In the genomic region with DNA sequence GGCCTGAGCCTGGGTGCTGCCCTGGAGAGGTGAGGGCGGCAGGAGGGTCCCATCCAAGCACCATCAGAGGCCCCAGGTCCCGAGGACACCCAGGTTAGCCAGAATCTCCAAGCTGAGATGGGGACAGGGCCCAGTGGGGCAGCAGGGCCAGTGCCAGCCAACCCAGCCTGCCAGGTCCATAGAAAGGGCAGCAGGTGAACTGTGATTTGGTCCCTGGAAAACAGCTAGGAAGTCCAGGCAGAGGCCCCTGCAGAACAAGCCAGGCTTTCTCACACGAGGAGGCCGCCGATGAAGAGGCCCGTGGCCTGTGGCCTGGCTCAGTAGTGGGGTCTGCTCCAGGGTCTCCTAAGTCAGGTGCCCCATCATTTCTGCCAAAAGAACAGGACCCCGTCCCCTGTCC, we compare ENCODE assay signal across 18 cellular contexts. TPM values are rescaled to one million over a fixed set of nuclear protein-coding genes. Genes with fewer than 3 reads are reported as not detected.
A peak's percentile ranks its signal among the peaks of the same experiment; 100 is the strongest.
DNase-seq lines count a peak whose midpoint lies in the region; TF ChIP-seq lines count a peak whose summit lies in the region.
"Had no signal": no experiment of that assay in that cellular context is flagged by ENCODE, and none has a peak within 500 bp of the region (broad histone marks: within the 10 kb centered on the region; RNA-seq: fewer than 3 reads in every experiment).

No MANE protein-coding gene starts in this region.

- H3K27me3 Mint-ChIP-seq in neural crest cell (ENCODE audit: low read depth) (peaks cover 23% of the 10 kb centered on the region), Caco-2 (ENCODE audit: insufficient read depth, unreplicated experiment) (no peaks in the 10 kb centered on the region)
- H3K27me3 Mint-ChIP-seq: effector memory CD8-positive, alpha-beta T cell had no signal

- DNase-seq in HAP-1 (ENCODE audit: low spot score in 2 of 2) (no peak), neural crest cell (ENCODE audit: low read depth, low spot score) (no peak), T-helper 9 cell (no peak), Caco-2 (no peak), brain microvascular endothelial cell (no peak)
- DNase-seq in stimulated activated CD8-positive, alpha-beta memory T cell treated with anti-CD3 and anti-CD28 coated beads, Interleukin-4, amount 100 ng/mL, for 48 hours, result no peak
- DNase-seq: activated CD4-positive, alpha-beta T cell treated with anti-CD3 and anti-CD28 coated beads, Interleukin-2, amount 50 U/mL, for 4 hours; adrenal gland; central memory CD4-positive, alpha-beta T cell; effector memory CD8-positive, alpha-beta T cell; IMR-90; NCI-H2081; NCI-H524; sigmoid colon; testis had no signal

- H3K27ac ChIP-seq in BLaER1, result peak overlapping the region; percentile 94
- no peak overlapping the region for H3K27ac ChIP-seq in duodenal mucosa (ENCODE audit: low read depth, low read length)
- no peak overlapping the region for H3K27ac ChIP-seq in brain microvascular endothelial cell
- H3K27ac ChIP-seq: adrenal gland, testis had no signal

- peaks cover 24% of the 10 kb centered on the region for H3K36me3 ChIP-seq in BLaER1
- no peaks in the 10 kb centered on the region for H3K36me3 ChIP-seq in HAP-1 (replicated peaks)
- no peaks in the 10 kb centered on the region for H3K36me3 ChIP-seq in duodenal mucosa (ENCODE audit: control insufficient read depth in 1 of 2, insufficient read depth in 2 of 2, low read length in 2 of 2)
- no peaks in the 10 kb centered on the region for H3K36me3 ChIP-seq in Caco-2 (ENCODE audit: control insufficient read depth, insufficient read depth, low read length)
- no peaks in the 10 kb centered on the region for H3K36me3 ChIP-seq in brain microvascular endothelial cell (replicated peaks)
- H3K36me3 ChIP-seq: adrenal gland, sigmoid colon had no signal

- H4K20me1 ChIP-seq in BLaER1, result peaks cover 62% of the 10 kb centered on the region

- CTCF ChIA-PET in Caco-2 (lab: Charles Lee), result no interaction called here

- intact Hi-C loops in Caco-2 (cut with micrococcal nuclease; ENCODE audit: unreplicated experiment), result no loop called here

- H3K4me3 ChIP-seq in BLaER1 (peak overlapping the region; percentile 94), HAP-1 (peak overlapping the region; percentile 78; the same call in 1 of the 2 replicates), duodenal mucosa (ENCODE audit: low read depth in 1 of 2, low read length in 2 of 2) (peak overlapping the region; percentile 77 to 81), Caco-2 (ENCODE audit: low read depth, low read length) (no peak overlapping the region), brain microvascular endothelial cell (ENCODE audit: low read depth, low read length) (no peak overlapping the region)
- H3K4me3 ChIP-seq: testis had no signal

- H3K4me1 ChIP-seq in BLaER1 (peaks cover 87% of the 10 kb centered on the region), HAP-1 (peaks cover 6% of the 10 kb centered on the region), duodenal mucosa (ENCODE audit: control insufficient read depth in 1 of 2, insufficient read depth in 2 of 2, low read length in 2 of 2) (peaks cover 23 to 38% of the 10 kb centered on the region in 2 donors), Caco-2 (peaks cover 30% of the 10 kb centered on the region)

- POLR2A ChIA-PET in Caco-2 (lab: Charles Lee), result interaction anchor here (0.5 kb wide), 1 partner anchor 258 kb away, joined by 19 read pairs; no protein-coding TSS in a partner anchor

- H3K27me3 ChIP-seq in BLaER1, result no peaks in the 10 kb centered on the region
- no peaks in the 10 kb centered on the region for H3K27me3 ChIP-seq in HAP-1 (ENCODE audit: low read depth)
- H3K27me3 ChIP-seq in duodenal mucosa (ENCODE audit: control insufficient read depth in 1 of 2, insufficient read depth in 2 of 2, low read length in 2 of 2), result no peaks in the 10 kb centered on the region
- no peaks in the 10 kb centered on the region for H3K27me3 ChIP-seq in Caco-2 (replicated peaks; ENCODE audit: control insufficient read depth, insufficient read depth, low read length)
- H3K27me3 ChIP-seq in brain microvascular endothelial cell (replicated peaks), result no peaks in the 10 kb centered on the region
- H3K27me3 ChIP-seq: adrenal gland, sigmoid colon, testis had no signal

- no peaks in the 10 kb centered on the region for H3K9me3 Mint-ChIP-seq in neural crest cell
- no peaks in the 10 kb centered on the region for H3K9me3 Mint-ChIP-seq in Caco-2 (ENCODE audit: unreplicated experiment)
- H3K9me3 Mint-ChIP-seq: activated T-helper 1 cell treated with anti-CD3 and anti-CD28 coated beads, Interleukin-12 subunit alpha, Interleukin-12 subunit beta, Interleukin-2, Interleukin-4 antibody, amounts not matched to agents 30 ng/mL and 10 ng/mL and 1 ng/mL, durations not matched to agents 14 hours and 24 hours and 36 hours; effector memory CD8-positive, alpha-beta T cell had no signal

- H3K36me3 Mint-ChIP-seq in neural crest cell (ENCODE audit: low read depth) (no peaks in the 10 kb centered on the region), Caco-2 (ENCODE audit: insufficient read depth, unreplicated experiment) (no peaks in the 10 kb centered on the region)

- H3K27ac Mint-ChIP-seq in neural crest cell (ENCODE audit: unreplicated experiment) (no peak overlapping the region), Caco-2 (ENCODE audit: unreplicated experiment) (no peak overlapping the region)
- H3K27ac Mint-ChIP-seq: activated T-helper 1 cell treated with anti-CD3 and anti-CD28 coated beads, Interleukin-12 subunit alpha, Interleukin-12 subunit beta, Interleukin-2, Interleukin-4 antibody, amounts not matched to agents 30 ng/mL and 10 ng/mL and 1 ng/mL, durations not matched to agents 14 hours and 24 hours and 36 hours had no signal

- H3K9ac ChIP-seq in BLaER1, result peak overlapping the region; percentile 93
- H3K9ac ChIP-seq in duodenal mucosa (ENCODE audit: low read depth in 1 of 2, low read length in 2 of 2), result peak overlapping the region in 1 of 2 donors; percentile 90

- BruUV-seq in Caco-2 (replicated peaks; lab: Mats Ljungman, UMichigan), result no TSS peak

- no peaks in the 10 kb centered on the region for H3K4me1 Mint-ChIP-seq in neural crest cell
- H3K4me1 Mint-ChIP-seq in Caco-2 (ENCODE audit: low read depth, unreplicated experiment), result no peaks in the 10 kb centered on the region

- H3K4me3 Mint-ChIP-seq in neural crest cell (peak overlapping the region; percentile 31), Caco-2 (ENCODE audit: unreplicated experiment) (no peak overlapping the region)

- in situ Hi-C loops in HAP-1 (cut with MboI; ENCODE audit: low sequenced_read_pairs) (no loop called here), brain microvascular endothelial cell (cut with HindIII; ENCODE audit: low pct_ligation_motif_present, low sequenced_read_pairs) (no loop called here)

- H3K9me3 ChIP-seq in BLaER1 (no peaks in the 10 kb centered on the region), HAP-1 (no peaks in the 10 kb centered on the region), duodenal mucosa (ENCODE audit: control insufficient read depth in 1 of 2, low read length in 2 of 2) (no peaks in the 10 kb centered on the region), Caco-2 (no peaks in the 10 kb centered on the region)
- H3K9me3 ChIP-seq: adrenal gland, sigmoid colon, testis had no signal

- peak overlapping the region; percentile 100 for H3K4me2 ChIP-seq in BLaER1

- no peak for TF ChIP-seq CTCF in neural crest cell (conservative IDR thresholded peaks at IDR 0.05)
- TF ChIP-seq CTCF in Caco-2 (IDR thresholded peaks at IDR 0.05; ENCODE audit: insufficient read depth in 1 of 2, low read depth in 1 of 2, low read length in 1 of 2, severe bottlenecking in 1 of 2, unreplicated experiment in 1 of 2), result no peak
- no peak for TF ChIP-seq CTCF in brain microvascular endothelial cell (IDR thresholded peaks at IDR 0.05; ENCODE audit: low read depth, low read length, missing control alignments)

RNA-seq across cellular contexts. Expression of gene AGPAT2, which starts 2.0 kb away (rescaled TPM):
- total RNA-seq in neural crest cell (18.4 and 19.0 TPM in 2 replicates), Caco-2 (2022) (68.7 and 77.1 TPM in 2 replicates)

RNA-seq across cellular contexts. Expression of gene EGFL7, which starts 22.5 kb away (rescaled TPM):
- total RNA-seq in neural crest cell (14.1 and 16.8 TPM in 2 replicates), Caco-2 (2022) (30.2 and 30.4 TPM in 2 replicates)

RNA-seq across cellular contexts. Expression of gene DIPK1B, which starts 27.2 kb away (rescaled TPM):
- total RNA-seq in neural crest cell (46.3 and 49.2 TPM in 2 replicates), Caco-2 (2022) (40.4 and 40.6 TPM in 2 replicates)

RNA-seq across cellular contexts. Expression of gene LCN10, which starts 57.5 kb away (rescaled TPM):
- total RNA-seq in neural crest cell (not detected in 2 replicates), Caco-2 (2022) (not detected in 2 replicates)
- total RNA-seq: IMR-90 had no signal

Comparison
In these comparisons a context has a peak if more than half of its experiments do, and no peak if none do; other contexts are left out.
1. H3K4me3 ChIP-seq: peak in BLaER1 (single experiment), HAP-1 (single experiment) and duodenal mucosa (2 of 2); none in Caco-2 (single experiment) and brain microvascular endothelial cell (single experiment).